In the genomic region with DNA sequence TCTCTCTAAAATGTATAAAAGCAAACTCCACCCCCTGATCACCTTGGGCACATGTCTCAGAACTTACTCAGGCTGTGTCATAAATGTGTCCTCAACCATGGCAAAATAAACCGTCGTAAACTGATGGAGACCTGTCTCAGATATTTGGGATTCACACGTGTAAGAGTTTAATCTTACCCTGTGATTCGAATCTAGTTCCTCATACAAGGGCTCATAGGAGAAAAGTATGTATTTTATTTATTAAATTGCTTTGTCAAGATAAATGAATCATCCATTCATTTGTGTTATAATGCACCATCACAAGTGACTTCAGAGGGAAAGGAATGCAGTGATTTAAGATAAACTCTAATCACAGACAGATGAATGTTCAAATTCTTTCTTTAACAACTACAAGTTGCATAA, we compare ENCODE assay signal across 26 cellular contexts.
DNase-seq lines count a peak whose midpoint lies in the region; ATAC-seq and TF ChIP-seq lines count a peak whose summit lies in the region.
"Had no signal": no experiment of that assay in that cellular context is flagged by ENCODE, and none has a peak within 500 bp of the region (broad histone marks: within the 10 kb centered on the region; RNA-seq: fewer than 3 reads in every experiment).

No MANE protein-coding gene starts in this region.

- H2AFZ ChIP-seq in SK-N-SH (ENCODE audit: low read depth) = no peak overlapping the region
- no peak overlapping the region for H2AFZ ChIP-seq in fibroblast of lung (ENCODE audit: low read length)
- H2AFZ ChIP-seq: neural progenitor cell had no signal

- POLR2A ChIA-PET in SK-N-SH (lab: Yijun Ruan, JAX) = no interaction called here

- DNase-seq in ELR (ENCODE audit: low read depth) = peak; percentile 80
- DNase-seq in SK-N-SH = no peak
- DNase-seq in fibroblast of lung (ENCODE audit: low read depth in 2 of 2) = peak; percentile 2 to 73
- DNase-seq in non-pigmented ciliary epithelial cell (ENCODE audit: low read depth) = peak; percentile 34
- no peak for DNase-seq in activated CD8-positive, alpha-beta memory T cell treated with anti-CD3 and anti-CD28 coated beads, Interleukin-2, amount 10 ng/mL, durations not matched to agents 7 days and 5 days
- no peak for DNase-seq in stomach
- DNase-seq in NCI-H1092 (lab: John Stamatoyannopoulos, UW) = no peak
- no peak for DNase-seq in GM19240 (ENCODE audit: insufficient read length, low spot score)
- DNase-seq: activated CD4-positive, alpha-beta T cell treated with anti-CD3 and anti-CD28 coated beads, Interleukin-2, amount 50 U/mL, for 1 hour; cerebellar nuclear complex; COR-L47; DMS79 treated with DMSO at 0.1 percent for 48 hours; erythroblast; glutamatergic neuron; IMR-90; NCI-H1092 treated with DMSO at 0.1 percent for 48 hours; NCI-H187 treated with DMSO at 0.1 percent for 48 hours; NCI-H748 treated with DMSO at 0.1 percent for 48 hours; stimulated activated CD4-positive, alpha-beta T cell treated with anti-CD3 and anti-CD28 coated beads, Interleukin-1b, Interleukin-23, amount 100 ng/mL, for 48 hours had no signal

- no peaks in the 10 kb centered on the region for H3K27me3 Mint-ChIP-seq in activated CD8-positive, alpha-beta memory T cell treated with anti-CD3 and anti-CD28 coated beads, Interleukin-2, amount 10 ng/mL, durations not matched to agents 7 days and 5 days
- H3K27me3 Mint-ChIP-seq: activated naive CD8-positive, alpha-beta T cell had no signal

- no peaks in the 10 kb centered on the region for H4K20me1 ChIP-seq in SK-N-SH (ENCODE audit: insufficient read depth)
- H4K20me1 ChIP-seq in fibroblast of lung (ENCODE audit: control insufficient read depth, extremely low read depth, insufficient read depth, low read length) = no peaks in the 10 kb centered on the region
- H4K20me1 ChIP-seq: BLaER1 had no signal

- ATAC-seq in activated CD8-positive, alpha-beta memory T cell treated with anti-CD3 and anti-CD28 coated beads, Interleukin-2, amount 10 ng/mL, durations not matched to agents 7 days and 5 days = no peak

- TF ChIP-seq POLR2A in stomach (IDR thresholded peaks at IDR 0.05) = no peak

- no peaks in the 10 kb centered on the region for H3F3A ChIP-seq in SK-N-SH (replicated peaks; ENCODE audit: insufficient read depth)

- H3K9me3 ChIP-seq in SK-N-SH = no peaks in the 10 kb centered on the region
- H3K9me3 ChIP-seq in fibroblast of lung (ENCODE audit: control insufficient read depth, insufficient read depth, low read depth, low read length) = no peaks in the 10 kb centered on the region
- H3K9me3 ChIP-seq in stomach = peaks cover 0 to 12% (median 4%) of the 10 kb centered on the region in 4 donors
- H3K9me3 ChIP-seq: ascending aorta, BLaER1, HAP-1, prostate gland had no signal

- no peaks in the 10 kb centered on the region for H3K4me1 Mint-ChIP-seq in activated CD8-positive, alpha-beta memory T cell treated with anti-CD3 and anti-CD28 coated beads, Interleukin-2, amount 10 ng/mL, durations not matched to agents 7 days and 5 days
- H3K4me1 Mint-ChIP-seq: neural progenitor cell had no signal

- intact Hi-C loops in stomach (cut with DNase I; ENCODE audit: low total_unique reads) = no loop called here

- CTCF ChIA-PET in SK-N-SH (lab: Yijun Ruan, JAX) = no interaction called here
- CTCF ChIA-PET in activated CD8-positive, alpha-beta memory T cell treated with anti-CD3 and anti-CD28 coated beads, Interleukin-2, amount 10 ng/mL, durations not matched to agents 7 days and 5 days (lab: Charles Lee) = no interaction called here

- H3K9me2 ChIP-seq in SK-N-SH = no peaks in the 10 kb centered on the region

- peak in 1 of 2 experiments; percentile 35; a peak in 1 of 4 replicates for TF ChIP-seq EP300 in SK-N-SH (IDR thresholded peaks at IDR 0.05; ENCODE audit: borderline replicate concordance in 1 of 2, low read depth in 1 of 2, low read length in 1 of 2)
- TF ChIP-seq EP300 in stomach (IDR thresholded peaks at IDR 0.05) = no peak

- H3K79me2 ChIP-seq in SK-N-SH (ENCODE audit: insufficient read depth) (no peaks in the 10 kb centered on the region), fibroblast of lung (ENCODE audit: control insufficient read depth, insufficient read depth, low read length) (no peaks in the 10 kb centered on the region)

- no peak for TF ChIP-seq RAD21 in SK-N-SH (IDR thresholded peaks at IDR 0.05; ENCODE audit: low read length)

- H3K27ac ChIP-seq in SK-N-SH (ENCODE audit: low read depth in 2 of 2, low read length in 1 of 2) = peak overlapping the region in 1 of 2 experiments; percentile 44; a peak in 2 of 4 replicates
- no peak overlapping the region for H3K27ac ChIP-seq in fibroblast of lung (ENCODE audit: insufficient read depth, low read length)
- no peak overlapping the region for H3K27ac ChIP-seq in stomach
- H3K27ac ChIP-seq: ascending aorta, BLaER1, neural progenitor cell, prostate gland had no signal

- H3K4me2 ChIP-seq in SK-N-SH (no peak overlapping the region), fibroblast of lung (ENCODE audit: extremely low read depth, insufficient read depth, low read length) (no peak overlapping the region)
- H3K4me2 ChIP-seq: BLaER1, neural progenitor cell had no signal

- no peaks in the 10 kb centered on the region for H3K36me3 ChIP-seq in SK-N-SH (replicated peaks in 1 of 2; ENCODE audit: control insufficient read depth in 1 of 2, insufficient read depth in 2 of 2, low read length in 1 of 2)
- H3K36me3 ChIP-seq in fibroblast of lung (ENCODE audit: control insufficient read depth, insufficient read depth, low read length) = no peaks in the 10 kb centered on the region
- H3K36me3 ChIP-seq in stomach = no peaks in the 10 kb centered on the region
- H3K36me3 ChIP-seq: ascending aorta, BLaER1, HAP-1, neural progenitor cell, prostate gland had no signal

- no peaks in the 10 kb centered on the region for H3K4me1 ChIP-seq in SK-N-SH (ENCODE audit: control insufficient read depth in 1 of 2, insufficient read depth in 2 of 2, low read depth in 1 of 2, low read length in 1 of 2)
- H3K4me1 ChIP-seq in fibroblast of lung (ENCODE audit: control insufficient read depth, extremely low read depth, insufficient read depth, low read length) = no peaks in the 10 kb centered on the region
- no peaks in the 10 kb centered on the region for H3K4me1 ChIP-seq in stomach
- H3K4me1 ChIP-seq: ascending aorta, BLaER1, HAP-1, neural progenitor cell, prostate gland had no signal

- H3K4me3 Mint-ChIP-seq in activated CD8-positive, alpha-beta memory T cell treated with anti-CD3 and anti-CD28 coated beads, Interleukin-2, amount 10 ng/mL, durations not matched to agents 7 days and 5 days = no peak overlapping the region
- H3K4me3 Mint-ChIP-seq: activated naive CD8-positive, alpha-beta T cell; neural progenitor cell had no signal

- H3K36me3 Mint-ChIP-seq in activated CD8-positive, alpha-beta memory T cell treated with anti-CD3 and anti-CD28 coated beads, Interleukin-2, amount 10 ng/mL, durations not matched to agents 7 days and 5 days = no peaks in the 10 kb centered on the region
- H3K36me3 Mint-ChIP-seq: activated naive CD8-positive, alpha-beta T cell; neural progenitor cell had no signal

- 20% methylated on average over 4 of the region's 4 CpGs for WGBS in SK-N-SH (ENCODE audit: low lambda C conversion rate)
- WGBS in stomach, 5 donors = 77 to 89% (median 87%) methylated on average over 4 of the region's 4 CpGs

- H3K9ac ChIP-seq in SK-N-SH (no peak overlapping the region), fibroblast of lung (ENCODE audit: insufficient read depth, low read length) (no peak overlapping the region)
- H3K9ac ChIP-seq: BLaER1, neural progenitor cell had no signal

- H3K9me3 Mint-ChIP-seq in activated CD8-positive, alpha-beta memory T cell treated with anti-CD3 and anti-CD28 coated beads, Interleukin-2, amount 10 ng/mL, durations not matched to agents 7 days and 5 days (ENCODE audit: low read depth) = peaks cover 15% of the 10 kb centered on the region
- H3K9me3 Mint-ChIP-seq: neural progenitor cell had no signal

- TF ChIP-seq CTCF in SK-N-SH (IDR thresholded peaks at IDR 0.05) (no peak), fibroblast of lung (conservative IDR thresholded peaks at IDR 0.05 in 1 of 2, IDR thresholded peaks at IDR 0.05 in 1 of 2; ENCODE audit: low read depth in 1 of 2, low read length in 2 of 2) (no peak), stomach (IDR thresholded peaks at IDR 0.05) (no peak)

- H3K27me3 ChIP-seq in SK-N-SH (ENCODE audit: insufficient read depth) (no peaks in the 10 kb centered on the region), fibroblast of lung (ENCODE audit: control insufficient read depth, insufficient read depth, low read length) (no peaks in the 10 kb centered on the region), stomach (no peaks in the 10 kb centered on the region)
- H3K27me3 ChIP-seq: ascending aorta, BLaER1, neural progenitor cell had no signal

- H3K4me3 ChIP-seq in SK-N-SH (ENCODE audit: low read depth in 2 of 2, low read length in 1 of 2) (no peak overlapping the region), fibroblast of lung (replicated peaks in 1 of 4; ENCODE audit: control extremely low read depth in 1 of 4, insufficient read depth in 1 of 4, low read depth in 3 of 4, low read length in 4 of 4) (no peak overlapping the region), stomach (no peak overlapping the region)
- H3K4me3 ChIP-seq: ascending aorta, BLaER1, HAP-1, neural progenitor cell, prostate gland had no signal

- H3K27ac Mint-ChIP-seq in activated CD8-positive, alpha-beta memory T cell treated with anti-CD3 and anti-CD28 coated beads, Interleukin-2, amount 10 ng/mL, durations not matched to agents 7 days and 5 days = no peak overlapping the region
- H3K27ac Mint-ChIP-seq: activated naive CD8-positive, alpha-beta T cell; activated T-helper 2 cell treated with anti-CD3 and anti-CD28 coated beads, Interferon-gamma antibody, Interleukin-2, Interleukin-4, amounts not matched to agents 10 μg/mL and 5 μg/mL and 100 μg/mL, durations not matched to agents 14 hours and 24 hours and 36 hours; neural progenitor cell had no signal

TF ChIP-seq in SK-N-SH, 30 proteins besides CTCF, POLR2A, EP300 and RAD21 (continues in another document):
- no peak for TF ChIP-seq NFIC (IDR thresholded peaks at IDR 0.05; ENCODE audit: borderline replicate concordance)
- TF ChIP-seq MEF2A (IDR thresholded peaks at IDR 0.05; ENCODE audit: borderline replicate concordance, low read depth) = no peak
- TF ChIP-seq, protein P1, sequence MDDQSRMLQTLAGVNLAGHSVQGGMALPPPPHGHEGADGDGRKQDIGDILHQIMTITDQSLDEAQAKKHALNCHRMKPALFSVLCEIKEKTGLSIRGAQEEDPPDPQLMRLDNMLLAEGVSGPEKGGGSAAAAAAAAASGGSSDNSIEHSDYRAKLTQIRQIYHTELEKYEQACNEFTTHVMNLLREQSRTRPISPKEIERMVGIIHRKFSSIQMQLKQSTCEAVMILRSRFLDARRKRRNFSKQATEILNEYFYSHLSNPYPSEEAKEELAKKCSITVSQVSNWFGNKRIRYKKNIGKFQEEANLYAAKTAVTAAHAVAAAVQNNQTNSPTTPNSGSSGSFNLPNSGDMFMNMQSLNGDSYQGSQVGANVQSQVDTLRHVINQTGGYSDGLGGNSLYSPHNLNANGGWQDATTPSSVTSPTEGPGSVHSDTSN (IDR thresholded peaks at IDR 0.05) = 0 out of 2 replicates have a peak, but pooled peaks have one; percentile 26

Comparison
In these comparisons a context has a peak if more than half of its experiments do, and no peak if none do; other contexts are left out.
1. DNase-seq: peak in ELR (single experiment), fibroblast of lung (2 of 2) and non-pigmented ciliary epithelial cell (single experiment); none in SK-N-SH (single experiment), activated CD8-positive, alpha-beta memory T cell treated with anti-CD3 and anti-CD28 coated beads, Interleukin-2, amount 10 ng/mL, durations not matched to agents 7 days and 5 days (single experiment), stomach (single experiment), NCI-H1092 (single experiment) and GM19240 (single experiment).